8 cellular contexts compared by ENCODE assay signal in genomic region chr20:5788385-5788895, GRCh38. TPM values are rescaled to one million over a fixed set of nuclear protein-coding genes. Genes with fewer than 3 reads are reported as not detected.
A peak's percentile ranks its signal among the peaks of the same experiment; 100 is the strongest.
DNase-seq lines count a peak whose midpoint lies in the region; ATAC-seq, FAIRE-seq and TF ChIP-seq lines count a peak whose summit lies in the region.

No MANE protein-coding gene starts in this region.

- no peaks in the 10 kb centered on the region for H3K27me3 ChIP-seq in SK-N-SH (ENCODE audit: insufficient read depth)

- peaks cover 2% of the 10 kb centered on the region for H3K4me1 Mint-ChIP-seq in activated naive CD4-positive, alpha-beta T cell treated with anti-CD3 and anti-CD28 coated beads, Interleukin-2, amount 10 ng/mL, durations not matched to agents 7 days and 5 days

- no peak for FAIRE-seq in urothelium cell line (lab: Jason Lieb, UNC)

- peaks cover 7 to 14% of the 10 kb centered on the region in 2 experiments; a peak in 3 of 4 replicates for H3K4me1 ChIP-seq in SK-N-SH (ENCODE audit: control insufficient read depth in 1 of 2, insufficient read depth in 2 of 2, low read depth in 1 of 2, low read length in 1 of 2)

- no peaks in the 10 kb centered on the region for H4K20me1 ChIP-seq in SK-N-SH (ENCODE audit: insufficient read depth)

- H3K79me2 ChIP-seq in SK-N-SH (ENCODE audit: insufficient read depth), result no peaks in the 10 kb centered on the region; the same call in 1 of the 2 replicates

- intact Hi-C loops in head of caudate nucleus (cut with DNase I), result loop anchor here (2.0 to 10.0 kb wide), 2 partner anchors 224 to 260 kb away; no protein-coding TSS in a partner anchor
- intact Hi-C loops in posterior cingulate gyrus (cut with DNase I), result loop anchor here (1.0 kb wide), 2 partner anchors 219 to 259 kb away; no protein-coding TSS in a partner anchor

- peak; percentile 96 for TF ChIP-seq RAD21 in SK-N-SH (IDR thresholded peaks at IDR 0.05; ENCODE audit: low read length)

- POLR2A ChIA-PET in SK-N-SH (lab: Yijun Ruan, JAX), result interaction anchor here (0.6 kb wide), 1 partner anchor 219 kb away, joined by 3 read pairs; no protein-coding TSS in a partner anchor

- H3K9me2 ChIP-seq in SK-N-SH, result no peaks in the 10 kb centered on the region

- H3K4me3 Mint-ChIP-seq in activated naive CD4-positive, alpha-beta T cell treated with anti-CD3 and anti-CD28 coated beads, Interleukin-2, amount 10 ng/mL, durations not matched to agents 7 days and 5 days, result no peak overlapping the region

- ATAC-seq in HG02642 (IDR thresholded peaks at IDR 0.05; ENCODE audit: poor library complexity, unreplicated experiment), result peak; percentile 83

- H2AFZ ChIP-seq in SK-N-SH (ENCODE audit: low read depth), result no peak overlapping the region

- peak overlapping the region; percentile 13 for H3K27ac Mint-ChIP-seq in activated naive CD4-positive, alpha-beta T cell treated with anti-CD3 and anti-CD28 coated beads, Interleukin-2, amount 10 ng/mL, durations not matched to agents 7 days and 5 days

- no peaks in the 10 kb centered on the region for H3K36me3 ChIP-seq in SK-N-SH (replicated peaks in 1 of 2; ENCODE audit: control insufficient read depth in 1 of 2, insufficient read depth in 2 of 2, low read length in 1 of 2)

- WGBS in SK-N-SH (ENCODE audit: low lambda C conversion rate), result 0% methylated on average over 3 of the region's 3 CpGs

- CTCF ChIA-PET in SK-N-SH (lab: Yijun Ruan, JAX), result interaction anchor here (0.6 to 4.6 kb wide), 65 partner anchors 8 to 297 kb away, joined by 3 to 90 read pairs (median 5); no protein-coding TSS in a partner anchor
- CTCF ChIA-PET in activated naive CD4-positive, alpha-beta T cell treated with anti-CD3 and anti-CD28 coated beads, Interleukin-2, amount 10 ng/mL, durations not matched to agents 7 days and 5 days (lab: Charles Lee), result interaction anchor here (0.7 to 6.7 kb wide), 29 partner anchors 7 to 260 kb away, joined by 3 to 95 read pairs (median 4); no protein-coding TSS in a partner anchor

- H3K27ac ChIP-seq in SK-N-SH (ENCODE audit: low read depth in 2 of 2, low read length in 1 of 2), result no peak overlapping the region

- H3F3A ChIP-seq in SK-N-SH (replicated peaks; ENCODE audit: insufficient read depth), result no peaks in the 10 kb centered on the region

- H3K9me3 ChIP-seq in SK-N-SH, result no peaks in the 10 kb centered on the region

- peak; percentile 47 for DNase-seq in GF-D8 (lab: John Stamatoyannopoulos, UW)
- peak; percentile 71 for DNase-seq in NCI-H128 (lab: John Stamatoyannopoulos, UW; ENCODE audit: unreplicated experiment)
- peak; percentile 79 for DNase-seq in SK-N-SH
- DNase-seq in activated naive CD4-positive, alpha-beta T cell treated with anti-CD3 and anti-CD28 coated beads, Interleukin-2, amount 10 ng/mL, durations not matched to agents 7 days and 5 days, result peak; percentile 85
- peak; percentile 34 to 94 (median 82) for DNase-seq in head of caudate nucleus
- DNase-seq in posterior cingulate gyrus, result peak in 9 of 10 donors; percentile 23 to 94 (median 72)
- peak; percentile 82 for DNase-seq in urothelium cell line (ENCODE audit: low spot score)

- peaks cover 5% of the 10 kb centered on the region for H3K36me3 Mint-ChIP-seq in activated naive CD4-positive, alpha-beta T cell treated with anti-CD3 and anti-CD28 coated beads, Interleukin-2, amount 10 ng/mL, durations not matched to agents 7 days and 5 days

- peak; percentile 96 for TF ChIP-seq CTCF in SK-N-SH (IDR thresholded peaks at IDR 0.05)

- TF ChIP-seq EP300 in SK-N-SH (IDR thresholded peaks at IDR 0.05; ENCODE audit: borderline replicate concordance in 1 of 2, low read depth in 1 of 2, low read length in 1 of 2), result 0 out of 4 replicates have a peak, but pooled peaks of 1 of the 2 experiments have one; percentile 23

- H3K4me2 ChIP-seq in SK-N-SH, result no peak overlapping the region

- H3K9ac ChIP-seq in SK-N-SH, result no peak overlapping the region

- H3K9me3 Mint-ChIP-seq in activated naive CD4-positive, alpha-beta T cell treated with anti-CD3 and anti-CD28 coated beads, Interleukin-2, amount 10 ng/mL, durations not matched to agents 7 days and 5 days, result no peaks in the 10 kb centered on the region

- H3K4me3 ChIP-seq in SK-N-SH (ENCODE audit: low read depth in 2 of 2, low read length in 1 of 2), result no peak overlapping the region; a peak in 1 of 4 replicates

- H3K27me3 Mint-ChIP-seq in activated naive CD4-positive, alpha-beta T cell treated with anti-CD3 and anti-CD28 coated beads, Interleukin-2, amount 10 ng/mL, durations not matched to agents 7 days and 5 days, result no peaks in the 10 kb centered on the region

TF ChIP-seq in SK-N-SH, 30 proteins besides CTCF, POLR2A, EP300 and RAD21:
- TF ChIP-seq TCF12 (IDR thresholded peaks at IDR 0.05) (peak; percentile 26; the same call in 1 of the 2 replicates), RCOR1 (IDR thresholded peaks at IDR 0.05; ENCODE audit: low read length) (0 out of 2 replicates have a peak, but pooled peaks have one; percentile 18), NRF1 (IDR thresholded peaks at IDR 0.05; ENCODE audit: low read depth, low read length) (no peak), SMC3 (IDR thresholded peaks at IDR 0.05; ENCODE audit: low read depth, low read length) (peak; percentile 98), CHD2 (IDR thresholded peaks at IDR 0.05; ENCODE audit: low read length, partially characterized antibody) (peak; percentile 29)

RNA-seq across cellular contexts. Expression of gene SHLD1, which starts 38.2 kb away (rescaled TPM):
- polyA plus RNA-seq in SK-N-SH (2012; rRNA removed), result 4.5 and 5.8 TPM in 2 replicates
- polyA plus RNA-seq in SK-N-SH (2012; cell fraction: cytosol; rRNA removed), result 5.4 and 5.5 TPM in 2 replicates
- polyA plus RNA-seq in SK-N-SH (2012; cell fraction: nucleus; rRNA removed), result 3.0 and 4.1 TPM in 2 replicates
